ENCODE assay signal across 8 cellular contexts in the genomic region with DNA sequence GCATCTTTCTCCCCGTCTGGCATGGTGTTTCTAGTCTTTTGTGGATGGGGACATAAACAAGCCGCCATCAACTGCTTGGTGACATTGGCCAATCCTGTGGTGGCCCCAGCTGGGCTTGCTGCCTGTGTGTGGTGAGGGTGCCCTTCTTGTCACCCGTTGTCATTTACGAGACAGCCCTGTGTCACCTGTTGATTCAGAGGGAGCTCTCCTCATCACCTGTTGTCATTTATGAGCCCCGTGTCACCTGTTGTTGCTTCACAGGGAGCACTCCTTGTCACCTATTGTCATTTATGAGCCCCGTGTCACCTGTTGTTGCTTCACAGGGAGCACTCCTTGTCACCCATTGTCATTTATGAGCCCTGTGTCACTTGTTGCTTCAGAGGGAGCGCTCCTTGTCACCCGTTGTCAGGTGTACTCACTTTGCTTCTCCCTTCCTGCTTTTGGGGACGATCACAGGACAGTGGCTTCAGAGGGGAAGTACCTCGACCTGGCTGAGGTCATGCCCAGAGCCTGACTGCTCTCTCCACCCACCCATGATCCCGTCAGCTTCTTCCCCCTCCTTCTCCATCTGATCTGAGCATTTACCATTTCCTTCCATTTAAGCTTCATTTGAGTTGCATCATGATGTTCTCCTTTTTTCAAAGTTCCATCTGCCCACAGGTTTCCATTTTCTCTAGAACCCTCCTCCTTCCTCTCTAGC. TPM values are rescaled to one million over a fixed set of nuclear protein-coding genes. Genes with fewer than 3 reads are reported as not detected.
DNase-seq lines count a peak whose midpoint lies in the region; ATAC-seq, FAIRE-seq and TF ChIP-seq lines count a peak whose summit lies in the region.

No MANE protein-coding gene starts in this region.

- H3K36me3 ChIP-seq in right atrium auricular region (no peaks in the 10 kb centered on the region), duodenal mucosa (ENCODE audit: control insufficient read depth in 1 of 2, insufficient read depth in 2 of 2, low read length in 2 of 2) (peaks cover 4 to 7% of the 10 kb centered on the region in 2 donors), small intestine (ENCODE audit: control insufficient read depth in 2 of 2, insufficient read depth in 2 of 2, low read length in 2 of 2) (no peaks in the 10 kb centered on the region), brain microvascular endothelial cell (replicated peaks) (no peaks in the 10 kb centered on the region)

- TF ChIP-seq CTCF in right atrium auricular region (IDR thresholded peaks at IDR 0.05) (no peak), brain microvascular endothelial cell (IDR thresholded peaks at IDR 0.05; ENCODE audit: low read depth, low read length, missing control alignments) (no peak)

- FAIRE-seq in small intestine (lab: Jason Lieb, UNC) = no peak

- H3K4me3 ChIP-seq in right atrium auricular region (peak overlapping the region in 1 of 2 donors; percentile 21), duodenal mucosa (ENCODE audit: low read depth in 1 of 2, low read length in 2 of 2) (peak overlapping the region; percentile 37 to 59), small intestine (ENCODE audit: low read depth in 1 of 2, low read length in 2 of 2) (no peak overlapping the region), brain microvascular endothelial cell (ENCODE audit: low read depth, low read length) (no peak overlapping the region)

- H3K9me3 ChIP-seq in right atrium auricular region (peaks cover 0 to 10% of the 10 kb centered on the region in 2 donors), duodenal mucosa (ENCODE audit: control insufficient read depth in 1 of 2, low read length in 2 of 2) (peaks cover 0 to 2% of the 10 kb centered on the region in 2 donors), small intestine (ENCODE audit: control insufficient read depth, low read depth) (no peaks in the 10 kb centered on the region)

- peak; percentile 72 for DNase-seq in Right ventricle myocardium inferior (ENCODE audit: missing footprints)
- no peak for DNase-seq in right atrium auricular region (ENCODE audit: low spot score)
- peak; percentile 31 for DNase-seq in T-helper 9 cell
- DNase-seq in small intestine = peak; percentile 43
- no peak for DNase-seq in brain microvascular endothelial cell

- peak; percentile 42 for ATAC-seq in Right ventricle myocardium inferior
- peak; percentile 59 for ATAC-seq in HG03565 (IDR thresholded peaks at IDR 0.05; ENCODE audit: unreplicated experiment)
- no peak for ATAC-seq in GM19324 (IDR thresholded peaks at IDR 0.05; ENCODE audit: low FRiP score, unreplicated experiment)

- H3K27ac ChIP-seq in right atrium auricular region = peak overlapping the region in 1 of 2 donors; percentile 8
- H3K27ac ChIP-seq in duodenal mucosa (ENCODE audit: low read depth, low read length) = peak overlapping the region; percentile 39
- peak overlapping the region in 1 of 2 donors; percentile 91 for H3K27ac ChIP-seq in small intestine (ENCODE audit: low read depth in 1 of 2, low read length in 1 of 2)
- H3K27ac ChIP-seq in brain microvascular endothelial cell = no peak overlapping the region

- intact Hi-C loops in Right ventricle myocardium inferior (cut with DNase I) = loop anchor here (2.0 to 5.0 kb wide), 2 partner anchors 50 to 71 kb away; no protein-coding TSS in a partner anchor

- H3K9ac ChIP-seq in duodenal mucosa (ENCODE audit: low read depth in 1 of 2, low read length in 2 of 2) = peak overlapping the region; percentile 25 to 69

- peaks cover 0 to 44% of the 10 kb centered on the region in 2 donors for H3K4me1 ChIP-seq in right atrium auricular region
- peaks cover 48 to 53% of the 10 kb centered on the region in 2 donors for H3K4me1 ChIP-seq in duodenal mucosa (ENCODE audit: control insufficient read depth in 1 of 2, insufficient read depth in 2 of 2, low read length in 2 of 2)
- H3K4me1 ChIP-seq in small intestine (ENCODE audit: control insufficient read depth in 2 of 2, insufficient read depth in 1 of 2, low read depth in 1 of 2, low read length in 1 of 2) = peaks cover 6 to 17% of the 10 kb centered on the region in 2 donors

- 43 to 52% (median 48%) methylated on average over 11 of the region's 11 CpGs for WGBS in small intestine, 3 donors

- in situ Hi-C loops in brain microvascular endothelial cell (cut with HindIII; ENCODE audit: low pct_ligation_motif_present, low sequenced_read_pairs) = no loop called here

- H3K27me3 ChIP-seq in right atrium auricular region (no peaks in the 10 kb centered on the region), duodenal mucosa (ENCODE audit: control insufficient read depth in 1 of 2, insufficient read depth in 2 of 2, low read length in 2 of 2) (no peaks in the 10 kb centered on the region), small intestine (ENCODE audit: control insufficient read depth in 2 of 2, insufficient read depth in 2 of 2, low read length in 2 of 2) (no peaks in the 10 kb centered on the region), brain microvascular endothelial cell (replicated peaks) (no peaks in the 10 kb centered on the region)

RNA-seq across cellular contexts. Expression of a gene that starts 29.1 kb away (rescaled TPM):
- 41.9 TPM for total RNA-seq in Right ventricle myocardium inferior
- total RNA-seq in right atrium auricular region = 10 to 100 TPM; 28.7 to 35.5 TPM
- polyA plus RNA-seq in small intestine = 100 to 1,000 TPM in 1 of 3 donors, 10 to 100 TPM in 2; 82.3 to 142 (median 98.4) TPM

Comparison
In these comparisons a context has a peak if more than half of its experiments do, and no peak if none do; other contexts are left out.
1. DNase-seq: peak in Right ventricle myocardium inferior (single experiment), T-helper 9 cell (single experiment) and small intestine (single experiment); none in right atrium auricular region (single experiment) and brain microvascular endothelial cell (single experiment).
2. H3K4me3 ChIP-seq: peak in duodenal mucosa (2 of 2); none in small intestine (0 of 2) and brain microvascular endothelial cell (single experiment).